Comparison of ENCODE assay signal across 8 cellular contexts in genomic region chr11:1458340-1459218, GRCh38. TPM values are rescaled to one million over a fixed set of nuclear protein-coding genes. Genes with fewer than 3 reads are reported as not detected.
A peak's percentile ranks its signal among the peaks of the same experiment; 100 is the strongest.
DNase-seq lines count a peak whose midpoint lies in the region; ATAC-seq and TF ChIP-seq lines count a peak whose summit lies in the region.

No MANE protein-coding gene starts in this region.

- H3K4me3 ChIP-seq in GM23248 (no peak overlapping the region), Peyer's patch (peak overlapping the region in 1 of 4 donors; percentile 48), gastrocnemius medialis (no peak overlapping the region)

- H3K9me3 Mint-ChIP-seq in activated naive CD4-positive, alpha-beta T cell treated with anti-CD3 and anti-CD28 coated beads, Interleukin-2, amount 10 ng/mL, durations not matched to agents 7 days and 5 days = no peaks in the 10 kb centered on the region
- no peaks in the 10 kb centered on the region for H3K9me3 Mint-ChIP-seq in activated T-helper 17 cell treated with anti-CD3 and anti-CD28 coated beads, Interleukin-2, amount 50 U/mL, for 72 hours
- no peaks in the 10 kb centered on the region for H3K9me3 Mint-ChIP-seq in activated T-cell treated with anti-CD3 and anti-CD28 coated beads, Interleukin-2, amount 50 U/mL, for 4 hours

- H3K9me3 ChIP-seq in GM23248 (ENCODE audit: low read depth) (no peaks in the 10 kb centered on the region), Peyer's patch (no peaks in the 10 kb centered on the region), gastrocnemius medialis (no peaks in the 10 kb centered on the region)

- no peak overlapping the region for H3K4me3 Mint-ChIP-seq in activated naive CD4-positive, alpha-beta T cell treated with anti-CD3 and anti-CD28 coated beads, Interleukin-2, amount 10 ng/mL, durations not matched to agents 7 days and 5 days
- no peak overlapping the region for H3K4me3 Mint-ChIP-seq in activated T-helper 17 cell treated with anti-CD3 and anti-CD28 coated beads, Interleukin-2, amount 50 U/mL, for 72 hours
- no peak overlapping the region for H3K4me3 Mint-ChIP-seq in activated T-cell treated with anti-CD3 and anti-CD28 coated beads, Interleukin-2, amount 50 U/mL, for 4 hours

- peaks cover 6% of the 10 kb centered on the region for H3K27me3 Mint-ChIP-seq in activated naive CD4-positive, alpha-beta T cell treated with anti-CD3 and anti-CD28 coated beads, Interleukin-2, amount 10 ng/mL, durations not matched to agents 7 days and 5 days
- no peaks in the 10 kb centered on the region for H3K27me3 Mint-ChIP-seq in activated T-helper 17 cell treated with anti-CD3 and anti-CD28 coated beads, Interleukin-2, amount 50 U/mL, for 72 hours
- no peaks in the 10 kb centered on the region for H3K27me3 Mint-ChIP-seq in activated T-cell treated with anti-CD3 and anti-CD28 coated beads, Interleukin-2, amount 50 U/mL, for 4 hours (ENCODE audit: low read depth)

- 25 to 36% methylated on average over 12 to 18 of the region's 18 CpGs for WGBS in GM23248 (ENCODE audit: low coverage in 1 of 2, low lambda C conversion rate in 2 of 2, missing lambda C conversion rate in 2 of 2), 2 experiments

- intact Hi-C loops in gastrocnemius medialis (cut with DNase I; ENCODE audit: low total_unique reads) = loop anchor here (1.0 kb wide), 1 partner anchor 57 kb away; no protein-coding TSS in a partner anchor

- CTCF ChIA-PET in activated naive CD4-positive, alpha-beta T cell treated with anti-CD3 and anti-CD28 coated beads, Interleukin-2, amount 10 ng/mL, durations not matched to agents 7 days and 5 days (lab: Charles Lee) = no interaction called here

- no peaks in the 10 kb centered on the region for H3K79me2 ChIP-seq in GM23248 (ENCODE audit: insufficient read depth)

- no peaks in the 10 kb centered on the region for H3K4me1 Mint-ChIP-seq in activated naive CD4-positive, alpha-beta T cell treated with anti-CD3 and anti-CD28 coated beads, Interleukin-2, amount 10 ng/mL, durations not matched to agents 7 days and 5 days
- no peaks in the 10 kb centered on the region for H3K4me1 Mint-ChIP-seq in activated T-helper 17 cell treated with anti-CD3 and anti-CD28 coated beads, Interleukin-2, amount 50 U/mL, for 72 hours
- no peaks in the 10 kb centered on the region for H3K4me1 Mint-ChIP-seq in activated T-cell treated with anti-CD3 and anti-CD28 coated beads, Interleukin-2, amount 50 U/mL, for 4 hours (ENCODE audit: low read depth)

- no peak overlapping the region for H2AFZ ChIP-seq in GM23248

- no peak for TF ChIP-seq POLR2A in Peyer's patch (IDR thresholded peaks at IDR 0.05)
- TF ChIP-seq POLR2A in gastrocnemius medialis (IDR thresholded peaks at IDR 0.05) = no peak

- H3K27ac ChIP-seq in GM23248 = no peak overlapping the region
- H3K27ac ChIP-seq in Peyer's patch = peak overlapping the region; percentile 57 to 91 (median 76)
- H3K27ac ChIP-seq in foreskin keratinocyte = no peak overlapping the region
- H3K27ac ChIP-seq in gastrocnemius medialis = no peak overlapping the region

- H3K36me3 Mint-ChIP-seq in activated naive CD4-positive, alpha-beta T cell treated with anti-CD3 and anti-CD28 coated beads, Interleukin-2, amount 10 ng/mL, durations not matched to agents 7 days and 5 days = no peaks in the 10 kb centered on the region
- H3K36me3 Mint-ChIP-seq in activated T-helper 17 cell treated with anti-CD3 and anti-CD28 coated beads, Interleukin-2, amount 50 U/mL, for 72 hours (ENCODE audit: low read depth) = no peaks in the 10 kb centered on the region
- H3K36me3 Mint-ChIP-seq in activated T-cell treated with anti-CD3 and anti-CD28 coated beads, Interleukin-2, amount 50 U/mL, for 4 hours (ENCODE audit: insufficient read depth) = no peaks in the 10 kb centered on the region

- H4K20me1 ChIP-seq in GM23248 (ENCODE audit: insufficient read depth) = no peaks in the 10 kb centered on the region

- no peak overlapping the region for H3K4me2 ChIP-seq in GM23248 (ENCODE audit: unreplicated experiment)

- peak; percentile 12 for ATAC-seq in foreskin keratinocyte
- ATAC-seq in gastrocnemius medialis = peak in 1 of 2 donors; percentile 28
- no peak for ATAC-seq in activated T-helper 17 cell treated with anti-CD3 and anti-CD28 coated beads, Interleukin-2, amount 50 U/mL, for 72 hours (replicated peaks)
- ATAC-seq in activated T-cell treated with anti-CD3 and anti-CD28 coated beads, Interleukin-2, amount 50 U/mL, for 4 hours = no peak

- H3F3A ChIP-seq in GM23248 (ENCODE audit: insufficient read depth) = no peaks in the 10 kb centered on the region

- H3K27me3 ChIP-seq in GM23248 (replicated peaks; ENCODE audit: insufficient read depth) (peaks cover 5% of the 10 kb centered on the region; the same call in 1 of the 2 replicates), Peyer's patch (no peaks in the 10 kb centered on the region), foreskin keratinocyte (peaks cover 16% of the 10 kb centered on the region), gastrocnemius medialis (no peaks in the 10 kb centered on the region)

- DNase-seq in GM23248 (peak; percentile 50), Peyer's patch (peak; percentile 22 to 77 (median 73)), foreskin keratinocyte (no peak), gastrocnemius medialis (no peak), NK-92 (lab: John Stamatoyannopoulos, UW; ENCODE audit: unreplicated experiment) (no peak)
- DNase-seq in activated naive CD4-positive, alpha-beta T cell treated with anti-CD3 and anti-CD28 coated beads, Interleukin-2, amount 10 ng/mL, durations not matched to agents 7 days and 5 days = no peak
- DNase-seq in activated T-cell treated with anti-CD3 and anti-CD28 coated beads, Interleukin-2, amount 50 U/mL, for 4 hours = no peak

- H3K36me3 ChIP-seq in GM23248 (ENCODE audit: low read depth) = no peaks in the 10 kb centered on the region
- no peaks in the 10 kb centered on the region for H3K36me3 ChIP-seq in Peyer's patch
- no peaks in the 10 kb centered on the region for H3K36me3 ChIP-seq in gastrocnemius medialis

- H3K4me1 ChIP-seq in GM23248 (ENCODE audit: insufficient read depth) (no peaks in the 10 kb centered on the region), Peyer's patch (peaks cover 0 to 31% (median 1%) of the 10 kb centered on the region in 4 donors), foreskin keratinocyte (no peaks in the 10 kb centered on the region), gastrocnemius medialis (peaks cover 0 to 2% of the 10 kb centered on the region in 2 donors)

- H3K27ac Mint-ChIP-seq in activated naive CD4-positive, alpha-beta T cell treated with anti-CD3 and anti-CD28 coated beads, Interleukin-2, amount 10 ng/mL, durations not matched to agents 7 days and 5 days = no peak overlapping the region
- no peak overlapping the region for H3K27ac Mint-ChIP-seq in activated T-helper 17 cell treated with anti-CD3 and anti-CD28 coated beads, Interleukin-2, amount 50 U/mL, for 72 hours

- in situ Hi-C loops in GM23248 (cut with MboI) (no loop called here), gastrocnemius medialis (cut with MboI; ENCODE audit: low sequenced_read_pairs in 4 of 4) (no loop called here)

- TF ChIP-seq CTCF in Peyer's patch (IDR thresholded peaks at IDR 0.05) (peak in 1 of 6 experiments; percentile 10), foreskin keratinocyte (conservative IDR thresholded peaks at IDR 0.05) (peak; percentile 39), gastrocnemius medialis (IDR thresholded peaks at IDR 0.05 in 4 of 5, conservative IDR thresholded peaks at IDR 0.05 in 1 of 5) (peak in 3 of 5 experiments; percentile 9 to 35 (median 24))

- H3K9ac ChIP-seq in GM23248 = no peak overlapping the region

- H3K9me2 ChIP-seq in GM23248 (ENCODE audit: insufficient read depth) = no peaks in the 10 kb centered on the region

RNA-seq across cellular contexts. Expression of gene MOB2, which starts 28.0 kb away (rescaled TPM):
- total RNA-seq in GM23248 (2014; rRNA removed; shearing (Covaris generic)) = 22.1 and 29.3 TPM in 2 replicates
- polyA plus RNA-seq in GM23248 (2016; fragmentation: Nextera tagmentation; extraction: Ambion mirVana) (27.1 and 28.8 TPM in 2 replicates), foreskin keratinocyte (30.6 and 36.5 TPM in 2 replicates)
- total RNA-seq in Peyer's patch (10 to 100 TPM; 34.7 to 50.4 (median 40.5) TPM), foreskin keratinocyte (35.6 and 38.5 TPM in 2 replicates), gastrocnemius medialis (10 to 100 TPM; 21.1 to 71.5 (median 48.3) TPM)
- total RNA-seq in activated T-helper 17 cell treated with anti-CD3 and anti-CD28 coated beads, Interleukin-2, amount 50 U/mL, for 72 hours = 10 to 100 TPM; 24.5 to 26.7 TPM
- 10 to 100 TPM; 17.7 to 20.1 (median 18.2) TPM for total RNA-seq in activated T-cell treated with anti-CD3 and anti-CD28 coated beads, Interleukin-2, amount 50 U/mL, for 4 hours

Comparison
In these comparisons a context has a peak if more than half of its experiments do, and no peak if none do; other contexts are left out.
1. DNase-seq: peak in GM23248 (single experiment) and Peyer's patch (3 of 3); none in foreskin keratinocyte (0 of 2), gastrocnemius medialis (0 of 2), activated naive CD4-positive, alpha-beta T cell treated with anti-CD3 and anti-CD28 coated beads, Interleukin-2, amount 10 ng/mL, durations not matched to agents 7 days and 5 days (single experiment), NK-92 (single experiment) and activated T-cell treated with anti-CD3 and anti-CD28 coated beads, Interleukin-2, amount 50 U/mL, for 4 hours (single experiment).
2. H3K27ac ChIP-seq: peak in Peyer's patch (4 of 4); none in GM23248 (single experiment), foreskin keratinocyte (single experiment) and gastrocnemius medialis (0 of 4).